ENCODE assay signal across 8 cellular contexts in the genomic region with DNA sequence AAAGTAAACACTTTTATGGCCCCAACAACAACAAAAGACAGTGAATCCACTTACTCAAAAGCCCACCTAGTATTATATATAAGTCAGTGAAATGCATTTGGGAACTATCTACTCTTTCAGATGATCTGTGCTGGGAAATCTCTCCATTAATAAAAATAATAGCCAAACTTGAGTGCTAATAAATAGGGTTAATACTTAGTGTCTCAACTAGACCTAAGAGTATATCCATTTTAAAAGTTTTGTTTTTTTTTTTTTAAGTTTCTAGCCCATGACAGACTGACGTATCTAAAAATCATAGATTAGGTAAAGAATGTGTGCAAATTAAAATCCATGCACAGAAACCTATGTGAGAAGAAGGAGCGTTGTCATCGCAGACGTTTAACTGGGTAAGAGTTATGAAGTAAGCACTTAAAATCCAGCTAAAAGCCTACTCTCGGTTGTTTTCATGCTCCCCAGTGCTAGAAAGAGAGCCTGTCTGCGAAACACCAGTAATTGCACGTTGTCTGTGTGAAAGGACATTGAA.
DNase-seq lines count a peak whose midpoint lies in the region; ATAC-seq and TF ChIP-seq lines count a peak whose summit lies in the region.

No MANE protein-coding gene starts in this region.

- H3K27ac ChIP-seq in iPS DF 6.9 (ENCODE audit: low read length): no peak overlapping the region

- ATAC-seq in WTC11 (no peak), GM21447 (IDR thresholded peaks at IDR 0.05; ENCODE audit: unreplicated experiment) (no peak), HG02678 (IDR thresholded peaks at IDR 0.05; ENCODE audit: unreplicated experiment) (no peak)
- no peak for ATAC-seq in stimulated activated memory B cell treated with anti-CD40 and anti-IgM and Interleukin-4, amounts not matched to agents 10 μg/mL and 1 μg/mL and 100 μg/mL, for 72 hours

- DNase-seq in DMS153 treated with DMSO at 0.1 percent for 48 hours (lab: John Stamatoyannopoulos, UW; ENCODE audit: unreplicated experiment) (peak; percentile 78), DMS153 (lab: John Stamatoyannopoulos, UW) (no peak), WTC11 (ENCODE audit: low spot score) (no peak), iPS DF 6.9 (ENCODE audit: low read depth, low spot score) (no peak), EL (no peak)

- no peak for TF ChIP-seq CTCF in WTC11 (IDR thresholded peaks at IDR 0.05)

- no peaks in the 10 kb centered on the region; the same call in 1 of the 2 replicates for H3K27me3 Mint-ChIP-seq in WTC11 (ENCODE audit: low read depth)
- H3K27me3 Mint-ChIP-seq in stimulated activated memory B cell treated with anti-CD40 and anti-IgM and Interleukin-4, amounts not matched to agents 10 μg/mL and 1 μg/mL and 100 μg/mL, for 72 hours: no peaks in the 10 kb centered on the region

- H3K36me3 ChIP-seq in iPS DF 6.9 (ENCODE audit: control insufficient read depth, insufficient read depth, low read length): no peaks in the 10 kb centered on the region

- no peaks in the 10 kb centered on the region for H3K27me3 ChIP-seq in iPS DF 6.9 (ENCODE audit: control insufficient read depth, insufficient read depth, low read length)

- CTCF ChIA-PET in WTC11 (lab: Charles Lee): interaction anchor here (0.6 to 2.1 kb wide), 7 partner anchors 9 to 178 kb away, joined by 3 to 10 read pairs (median 3); no protein-coding TSS in a partner anchor

- peak overlapping the region; percentile 10; the same call in 1 of the 2 replicates for H3K4me3 ChIP-seq in iPS DF 6.9 (ENCODE audit: low read length)

- peaks cover 3% of the 10 kb centered on the region for H3K36me3 Mint-ChIP-seq in WTC11
- peaks cover 5% of the 10 kb centered on the region for H3K36me3 Mint-ChIP-seq in stimulated activated memory B cell treated with anti-CD40 and anti-IgM and Interleukin-4, amounts not matched to agents 10 μg/mL and 1 μg/mL and 100 μg/mL, for 72 hours

- WGBS in iPS DF 6.9 (ENCODE audit: insufficient coverage, insufficient read length): no CpG with 5 or more reads among the region's 7 CpGs

- peak overlapping the region; percentile 82 for H3K4me3 Mint-ChIP-seq in WTC11
- H3K4me3 Mint-ChIP-seq in stimulated activated memory B cell treated with anti-CD40 and anti-IgM and Interleukin-4, amounts not matched to agents 10 μg/mL and 1 μg/mL and 100 μg/mL, for 72 hours: peak overlapping the region; percentile 98

- peak overlapping the region; percentile 99 for H3K27ac Mint-ChIP-seq in WTC11
- H3K27ac Mint-ChIP-seq in stimulated activated memory B cell treated with anti-CD40 and anti-IgM and Interleukin-4, amounts not matched to agents 10 μg/mL and 1 μg/mL and 100 μg/mL, for 72 hours: peak overlapping the region; percentile 95

- no peaks in the 10 kb centered on the region for H3K9me3 Mint-ChIP-seq in WTC11
- no peaks in the 10 kb centered on the region for H3K9me3 Mint-ChIP-seq in stimulated activated memory B cell treated with anti-CD40 and anti-IgM and Interleukin-4, amounts not matched to agents 10 μg/mL and 1 μg/mL and 100 μg/mL, for 72 hours

- H3K4me1 ChIP-seq in iPS DF 6.9 (ENCODE audit: control insufficient read depth, insufficient read depth, low read length): peaks cover 2% of the 10 kb centered on the region; the same call in 1 of the 2 replicates

- peaks cover 54% of the 10 kb centered on the region for H3K4me1 Mint-ChIP-seq in WTC11
- peaks cover 38% of the 10 kb centered on the region for H3K4me1 Mint-ChIP-seq in stimulated activated memory B cell treated with anti-CD40 and anti-IgM and Interleukin-4, amounts not matched to agents 10 μg/mL and 1 μg/mL and 100 μg/mL, for 72 hours

- POLR2A ChIA-PET in WTC11 (lab: Charles Lee): interaction anchor here (0.9 to 1.4 kb wide), 5 partner anchors 9 to 40 kb away, joined by 3 to 8 read pairs (median 3); no protein-coding TSS in a partner anchor

- no peaks in the 10 kb centered on the region for H3K9me3 ChIP-seq in iPS DF 6.9 (ENCODE audit: control insufficient read depth, insufficient read depth, low read length)

TF ChIP-seq in WTC11, 78 proteins besides CTCF, POLR2A, EP300 and RAD21:
- no peak for TF ChIP-seq TEAD4 (CRISPR knock-in tag; IDR thresholded peaks at IDR 0.05)
TF ChIP-seq in WTC11: peak in this region for 0.
